Comparison of ENCODE assay signal across 9 cellular contexts in genomic region chr7:17371656-17372524, GRCh38.
DNase-seq lines count a peak whose midpoint lies in the region; ATAC-seq, FAIRE-seq and TF ChIP-seq lines count a peak whose summit lies in the region.
"Had no signal": no experiment of that assay in that cellular context is flagged by ENCODE, and none has a peak within 500 bp of the region (broad histone marks: within the 10 kb centered on the region; RNA-seq: fewer than 3 reads in every experiment).

No MANE protein-coding gene starts in this region.

- CTCF ChIA-PET in PC-9 (lab: Charles Lee) = no interaction called here

- H3K4me3 ChIP-seq in PC-9 (peak overlapping the region; percentile 8; the same call in 1 of the 2 replicates), pancreas (no peak overlapping the region)

- in situ Hi-C loops in Caki2 (cut with HindIII; ENCODE audit: low pct_unique_long_range_greater_than_20kb, low sequenced_read_pairs) = no loop called here

- POLR2A ChIA-PET in PC-9 (lab: Charles Lee; ENCODE audit: unreplicated experiment) = interaction anchor here (0.6 to 0.8 kb wide), 5 partner anchors 66 to 525 kb away, joined by 4 to 5 read pairs (median 4); no protein-coding TSS in a partner anchor

- no peaks in the 10 kb centered on the region for H3K9me3 Mint-ChIP-seq in stimulated activated naive B cell treated with anti-CD40 and anti-IgM and Interleukin-4, amounts not matched to agents 10 μg/mL and 1 μg/mL and 100 μg/mL, for 72 hours

- H3K27ac ChIP-seq in PC-9 = peak overlapping the region; percentile 94
- peak overlapping the region; percentile 73 for H3K27ac ChIP-seq in epithelial cell of prostate
- no peak overlapping the region for H3K27ac ChIP-seq in pancreas

- DNase-seq in Caki2 (ENCODE audit: low read depth) (peak; percentile 97), PC-9 (peak; percentile 75 to 98), epithelial cell of prostate (ENCODE audit: low read depth, low spot score) (peak; percentile 69), pancreas (no peak), SHP77 treated with DMSO at 0.1 percent for 48 hours (lab: John Stamatoyannopoulos, UW) (no peak), activated gamma-delta T cell (lab: John Stamatoyannopoulos, UW) (no peak)
- DNase-seq in stimulated activated naive B cell treated with anti-CD40 and anti-IgM and Interleukin-4, amounts not matched to agents 10 μg/mL and 1 μg/mL and 100 μg/mL, for 72 hours = no peak
- DNase-seq: activated CD4-positive, alpha-beta T cell treated with anti-CD3 and anti-CD28 coated beads, Interleukin-2, amount 50 U/mL, for 4 hours had no signal

- no peaks in the 10 kb centered on the region for H3K4me1 Mint-ChIP-seq in stimulated activated naive B cell treated with anti-CD40 and anti-IgM and Interleukin-4, amounts not matched to agents 10 μg/mL and 1 μg/mL and 100 μg/mL, for 72 hours

- H2AFZ ChIP-seq in PC-9 = peak overlapping the region; percentile 34

- peak overlapping the region; percentile 62 for H3K4me2 ChIP-seq in PC-9

- H3K79me2 ChIP-seq in PC-9 (ENCODE audit: low read depth) = no peaks in the 10 kb centered on the region

- FAIRE-seq in pancreas (lab: Jason Lieb, UNC) = peak; percentile 53

- intact Hi-C loops in PC-9 (cut with micrococcal nuclease; ENCODE audit: unreplicated experiment) = loop anchor here (1.0 to 5.0 kb wide), 12 partner anchors 36 to 455 kb away; partner anchors contain the start of gene AHR
- intact Hi-C loops in pancreas (cut with DNase I) = no loop called here

- no peaks in the 10 kb centered on the region; the same call in 1 of the 2 replicates for H3K36me3 ChIP-seq in PC-9 (ENCODE audit: low read depth)
- H3K36me3 ChIP-seq in pancreas = no peaks in the 10 kb centered on the region

- H3K9me3 ChIP-seq in PC-9 (ENCODE audit: insufficient read depth, low read depth) (peaks cover 21% of the 10 kb centered on the region), pancreas (no peaks in the 10 kb centered on the region)

- peak in 3 of 4 donors; percentile 57 to 66 (median 58) for ATAC-seq in pancreas
- ATAC-seq in stimulated activated naive B cell treated with anti-CD40 and anti-IgM and Interleukin-4, amounts not matched to agents 10 μg/mL and 1 μg/mL and 100 μg/mL, for 72 hours (replicated peaks) = no peak
- ATAC-seq in HG02870 (IDR thresholded peaks at IDR 0.05; ENCODE audit: unreplicated experiment) = no peak

- no peaks in the 10 kb centered on the region for H4K20me1 ChIP-seq in PC-9 (ENCODE audit: insufficient read depth)

- 56 to 74% methylated on average over 3 of the region's 3 CpGs for WGBS in pancreas, 2 donors

- H3K27me3 ChIP-seq in PC-9 (ENCODE audit: insufficient read depth, low read depth) (no peaks in the 10 kb centered on the region), pancreas (no peaks in the 10 kb centered on the region)

- BruUV-seq in PC-9 (replicated peaks; lab: Mats Ljungman, UMichigan) = TSS peak; percentile 71

- H3K4me1 ChIP-seq in PC-9 (replicated peaks; ENCODE audit: insufficient read depth) = peaks cover 44% of the 10 kb centered on the region
- H3K4me1 ChIP-seq in pancreas = peaks cover 0 to 9% (median 0%) of the 10 kb centered on the region in 3 donors

- peaks cover 37% of the 10 kb centered on the region for H3F3A ChIP-seq in PC-9 (ENCODE audit: insufficient read depth, low read depth)

- H3K4me3 Mint-ChIP-seq in stimulated activated naive B cell treated with anti-CD40 and anti-IgM and Interleukin-4, amounts not matched to agents 10 μg/mL and 1 μg/mL and 100 μg/mL, for 72 hours = no peak overlapping the region

- TF ChIP-seq CTCF in PC-9 (conservative IDR thresholded peaks at IDR 0.05) = no peak
- TF ChIP-seq CTCF in pancreas (IDR thresholded peaks at IDR 0.05) = no peak

- H3K27ac Mint-ChIP-seq in stimulated activated naive B cell treated with anti-CD40 and anti-IgM and Interleukin-4, amounts not matched to agents 10 μg/mL and 1 μg/mL and 100 μg/mL, for 72 hours = no peak overlapping the region

- no peaks in the 10 kb centered on the region for H3K27me3 Mint-ChIP-seq in stimulated activated naive B cell treated with anti-CD40 and anti-IgM and Interleukin-4, amounts not matched to agents 10 μg/mL and 1 μg/mL and 100 μg/mL, for 72 hours

- H3K36me3 Mint-ChIP-seq in stimulated activated naive B cell treated with anti-CD40 and anti-IgM and Interleukin-4, amounts not matched to agents 10 μg/mL and 1 μg/mL and 100 μg/mL, for 72 hours = no peaks in the 10 kb centered on the region

- H3K9me2 ChIP-seq in PC-9 (ENCODE audit: insufficient read depth) = no peaks in the 10 kb centered on the region; the same call in 1 of the 2 replicates

Comparison
In these comparisons a context has a peak if more than half of its experiments do, and no peak if none do; other contexts are left out.
1. DNase-seq: peak in Caki2 (single experiment), PC-9 (2 of 2) and epithelial cell of prostate (single experiment); none in pancreas (0 of 6), SHP77 treated with DMSO at 0.1 percent for 48 hours (single experiment), stimulated activated naive B cell treated with anti-CD40 and anti-IgM and Interleukin-4, amounts not matched to agents 10 μg/mL and 1 μg/mL and 100 μg/mL, for 72 hours (single experiment) and activated gamma-delta T cell (single experiment).
2. H3K27ac ChIP-seq: peak in PC-9 (single experiment) and epithelial cell of prostate (single experiment); none in pancreas (0 of 4).
3. ATAC-seq: peak in pancreas (3 of 4); none in stimulated activated naive B cell treated with anti-CD40 and anti-IgM and Interleukin-4, amounts not matched to agents 10 μg/mL and 1 μg/mL and 100 μg/mL, for 72 hours (0 of 2) and HG02870 (single experiment).